8 cellular contexts compared by ENCODE assay signal in the genomic region with DNA sequence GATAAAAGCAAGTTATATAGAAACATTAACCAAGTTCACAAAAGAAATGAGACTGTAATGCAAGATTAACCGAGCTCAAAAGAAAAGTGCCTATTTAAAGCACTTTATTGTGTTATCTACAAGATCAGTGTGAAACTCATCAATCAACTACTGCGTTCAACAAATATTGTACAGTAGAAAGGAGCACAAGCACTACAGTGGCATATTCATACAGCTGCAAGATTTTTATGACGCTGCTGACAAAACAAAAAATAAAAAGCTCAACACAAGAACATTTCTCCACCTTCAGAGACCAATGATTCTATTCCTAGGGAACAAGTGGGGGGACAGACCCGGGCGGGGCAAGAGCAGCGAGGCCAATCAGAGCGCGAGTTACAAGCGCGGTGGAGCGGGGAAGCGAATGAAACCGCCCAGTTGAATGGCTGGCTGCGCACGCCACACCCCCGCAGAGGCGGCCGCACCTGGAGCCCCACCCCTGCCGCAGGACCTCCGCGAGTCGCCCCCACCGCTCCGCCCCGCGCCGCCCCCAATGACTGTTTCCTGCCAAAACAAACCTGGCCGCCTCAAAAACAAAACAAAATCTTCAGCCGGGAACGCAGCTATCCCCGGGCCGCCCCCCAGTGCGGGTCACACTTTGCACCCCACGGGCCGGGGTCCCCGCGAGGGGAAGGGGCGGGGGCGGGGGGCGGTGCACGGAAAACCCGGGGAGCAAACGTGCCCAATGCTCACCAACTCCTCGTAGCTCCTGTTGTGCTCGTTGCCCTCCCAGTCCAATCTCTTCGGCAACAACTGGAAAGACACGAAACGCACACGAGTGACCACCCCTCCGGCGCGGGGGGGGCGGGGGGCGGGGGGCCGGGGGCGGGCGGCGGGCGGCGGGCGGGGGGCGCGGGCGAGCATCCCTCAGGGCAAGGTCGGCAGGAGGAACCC. TPM values are rescaled to one million over a fixed set of nuclear protein-coding genes. Genes with fewer than 3 reads are reported as not detected.
A peak's percentile ranks its signal among the peaks of the same experiment; 100 is the strongest.
DNase-seq lines count a peak whose midpoint lies in the region; ATAC-seq and TF ChIP-seq lines count a peak whose summit lies in the region.

No MANE protein-coding gene starts in this region.

- H3K4me3 ChIP-seq in MG63 = peak overlapping the region; percentile 70
- H3K4me3 ChIP-seq in fibroblast of the aortic adventitia (ENCODE audit: low read depth, low read length) = peak overlapping the region; percentile 78

- H3K36me3 Mint-ChIP-seq in natural killer cell treated with Interleukin-12 subunit alpha and Interleukin-12 subunit beta and Interleukin-15 and Interleukin-18, amount 100 ng/mL, for 72 hours = peaks cover 8% of the 10 kb centered on the region

- no peaks in the 10 kb centered on the region for H3K27me3 ChIP-seq in MG63

- no peaks in the 10 kb centered on the region for H3K27me3 Mint-ChIP-seq in natural killer cell treated with Interleukin-12 subunit alpha and Interleukin-12 subunit beta and Interleukin-15 and Interleukin-18, amount 100 ng/mL, for 72 hours

- no peak for TF ChIP-seq CTCF in fibroblast of the aortic adventitia (IDR thresholded peaks at IDR 0.05; ENCODE audit: insufficient read depth, low read length)

- peak; percentile 87 to 93 for ATAC-seq in natural killer cell treated with Interleukin-12 subunit alpha and Interleukin-12 subunit beta and Interleukin-15 and Interleukin-18, amount 100 ng/mL, for 72 hours

- H3K27ac Mint-ChIP-seq in natural killer cell treated with Interleukin-12 subunit alpha and Interleukin-12 subunit beta and Interleukin-15 and Interleukin-18, amount 100 ng/mL, for 72 hours = peak overlapping the region; percentile 65 to 77

- no peaks in the 10 kb centered on the region for H3K9me3 ChIP-seq in MG63

- peaks cover 34 to 39% of the 10 kb centered on the region in 2 donors for H3K4me1 Mint-ChIP-seq in natural killer cell treated with Interleukin-12 subunit alpha and Interleukin-12 subunit beta and Interleukin-15 and Interleukin-18, amount 100 ng/mL, for 72 hours (ENCODE audit: low read depth in 2 of 2)

- H3K36me3 ChIP-seq in MG63 = peaks cover 40% of the 10 kb centered on the region

- peak overlapping the region; percentile 88 for H3K4me3 Mint-ChIP-seq in natural killer cell treated with Interleukin-12 subunit alpha and Interleukin-12 subunit beta and Interleukin-15 and Interleukin-18, amount 100 ng/mL, for 72 hours

- DNase-seq in ELR (ENCODE audit: low read depth) = peak; percentile 85
- DNase-seq in HCEC 1CT = peak; percentile 83
- peak; percentile 87 for DNase-seq in MG63
- peak; percentile 70 to 78 for DNase-seq in SHP77 (lab: John Stamatoyannopoulos, UW)
- DNase-seq in activated effector memory CD4-positive, alpha-beta T cell treated with anti-CD3 and anti-CD28 coated beads, Interleukin-2, amount 50 U/mL, for 16 hours = peak; percentile 99
- peak; percentile 88 for DNase-seq in fibroblast of the aortic adventitia (ENCODE audit: low read depth)
- DNase-seq in natural killer cell treated with Interleukin-12 subunit alpha and Interleukin-12 subunit beta and Interleukin-15 and Interleukin-18, amount 100 ng/mL, for 72 hours (ENCODE audit: low spot score) = peak; percentile 96
- peak; percentile 92 to 97 (median 95) for DNase-seq in stimulated activated naive CD4-positive, alpha-beta T cell (lab: John Stamatoyannopoulos, UW)

- H3K9me3 Mint-ChIP-seq in natural killer cell treated with Interleukin-12 subunit alpha and Interleukin-12 subunit beta and Interleukin-15 and Interleukin-18, amount 100 ng/mL, for 72 hours = no peaks in the 10 kb centered on the region

RNA-seq across cellular contexts. Expression of a gene that starts 1.1 kb away (rescaled TPM):
- total RNA-seq in MG63 (2014; rRNA removed; shearing (Covaris generic); ENCODE audit: low replicate concordance) = 33.8 and 67.0 TPM in 2 replicates
- total RNA-seq in fibroblast of the aortic adventitia (ENCODE audit: low replicate concordance) = 54.0 and 80.5 TPM in 2 replicates
- 10 to 100 TPM; 31.8 to 46.8 TPM for total RNA-seq in natural killer cell treated with Interleukin-12 subunit alpha and Interleukin-12 subunit beta and Interleukin-15 and Interleukin-18, amount 100 ng/mL, for 72 hours

RNA-seq across cellular contexts. Expression of a gene that starts 36.5 kb away (rescaled TPM):
- total RNA-seq in MG63 (2014; rRNA removed; shearing (Covaris generic); ENCODE audit: low replicate concordance) = 474 and 726 TPM in 2 replicates
- total RNA-seq in fibroblast of the aortic adventitia (ENCODE audit: low replicate concordance) = 155 and 165 TPM in 2 replicates
- total RNA-seq in natural killer cell treated with Interleukin-12 subunit alpha and Interleukin-12 subunit beta and Interleukin-15 and Interleukin-18, amount 100 ng/mL, for 72 hours = 100 to 1,000 TPM; 229 to 323 TPM

Comparison
In these comparisons a context has a peak if more than half of its experiments do, and no peak if none do; other contexts are left out.
1. Peak in every context shown above with its lines: DNase-seq, ATAC-seq and H3K4me3 ChIP-seq.